8 cellular contexts compared by ENCODE assay signal in the genomic region with DNA sequence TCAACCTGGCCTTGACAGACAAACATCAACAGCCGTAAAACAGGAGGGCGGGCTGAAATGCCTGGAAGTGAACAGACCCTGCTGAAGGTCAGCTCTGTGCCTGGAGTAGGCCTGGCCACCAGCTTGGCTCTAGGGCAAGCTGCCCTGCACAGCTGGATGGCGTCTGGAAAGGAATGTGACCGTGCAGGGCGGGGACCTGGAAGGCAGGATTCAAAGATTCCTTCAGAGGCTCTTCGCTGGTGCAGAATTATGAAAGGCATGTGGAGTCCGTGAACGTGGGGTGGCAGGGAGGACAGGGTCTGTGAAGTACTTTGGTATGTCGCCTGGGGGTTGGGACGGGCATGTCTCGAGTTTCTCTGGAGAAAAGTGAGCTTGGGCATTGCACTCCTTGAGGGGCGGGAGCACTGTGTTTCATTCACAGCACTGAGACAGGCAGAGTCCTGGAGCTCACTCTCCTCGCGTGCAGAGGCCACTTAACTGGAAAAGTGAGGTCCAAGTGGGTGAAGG. TPM values are rescaled to one million over a fixed set of nuclear protein-coding genes. Genes with fewer than 3 reads are reported as not detected.
A peak's percentile ranks its signal among the peaks of the same experiment; 100 is the strongest.
DNase-seq lines count a peak whose midpoint lies in the region; TF ChIP-seq lines count a peak whose summit lies in the region.

No MANE protein-coding gene starts in this region.

- no peaks in the 10 kb centered on the region for H3K27me3 ChIP-seq in BJ (ENCODE audit: control insufficient read depth, insufficient read depth, low read length)
- H3K27me3 ChIP-seq in uterus, result no peaks in the 10 kb centered on the region

- H3K9me3 ChIP-seq in mesodermal cell (ENCODE audit: control insufficient read depth, low read length), result no peaks in the 10 kb centered on the region
- H3K9me3 ChIP-seq in uterus, result no peaks in the 10 kb centered on the region

- TF ChIP-seq CTCF in BJ (IDR thresholded peaks at IDR 0.05; ENCODE audit: insufficient read depth, low read depth, low read length) (no peak), cardiac fibroblast (IDR thresholded peaks at IDR 0.05; ENCODE audit: low read depth, low read length) (no peak), uterus (IDR thresholded peaks at IDR 0.05) (no peak)

- POLR2A ChIA-PET in BJ (lab: Charles Lee), result interaction anchor here (0.6 kb wide), 2 partner anchors 28 to 460 kb away, joined by 4 read pairs; no protein-coding TSS in a partner anchor

- H3K4me1 ChIP-seq in mesodermal cell (ENCODE audit: control insufficient read depth, insufficient read depth, low read length, poor library complexity, severe bottlenecking), result peaks cover 41% of the 10 kb centered on the region
- no peaks in the 10 kb centered on the region for H3K4me1 ChIP-seq in uterus

- TF ChIP-seq RAD21 in Ishikawa (IDR thresholded peaks at IDR 0.05; ENCODE audit: low read depth), result peak; percentile 0; the same call in 1 of the 2 replicates

- intact Hi-C loops in uterus (cut with DNase I; ENCODE audit: low total_unique reads), result no loop called here

- peak; percentile 67 for DNase-seq in BJ (ENCODE audit: low read depth)
- DNase-seq in cardiac fibroblast (ENCODE audit: low read depth in 2 of 2), result peak; percentile 40 to 51
- DNase-seq in uterus, result no peak
- no peak for DNase-seq in mesenteric fat pad (ENCODE audit: low spot score)
- DNase-seq in NK-92 treated with Interleukin-12 subunit alpha and Interleukin-12 subunit beta, amount 100 ng/mL, for 24 hours (lab: John Stamatoyannopoulos, UW), result no peak
- no peak for DNase-seq in activated gamma-delta T cell (lab: John Stamatoyannopoulos, UW)

- peak overlapping the region; percentile 75 for H3K27ac ChIP-seq in mesodermal cell (ENCODE audit: low read depth, low read length, severe bottlenecking)
- peak overlapping the region; percentile 76 to 80 for H3K27ac ChIP-seq in uterus

- TF ChIP-seq POLR2A in uterus (IDR thresholded peaks at IDR 0.05), result no peak

- 55 to 59% methylated on average over 11 to 14 of the region's 14 CpGs for WGBS in mesodermal cell (ENCODE audit: insufficient coverage in 2 of 2), 2 experiments

- H3K4me3 ChIP-seq in BJ (ENCODE audit: low read depth, low read length), result peak overlapping the region; percentile 77
- peak overlapping the region; percentile 98 to 99 for H3K4me3 ChIP-seq in cardiac fibroblast (replicated peaks in 1 of 2; ENCODE audit: low read depth in 2 of 2, low read length in 2 of 2)
- H3K4me3 ChIP-seq in mesodermal cell (ENCODE audit: extremely low read depth, insufficient read depth, low read length, poor library complexity, severe bottlenecking), result peak overlapping the region; percentile 95
- H3K4me3 ChIP-seq in uterus, result peak overlapping the region; percentile 68 to 95

- CTCF ChIA-PET in BJ (lab: Yijun Ruan, JAX), result interaction anchor here (1.1 to 29.7 kb wide), 6 partner anchors 12 to 136 kb away, joined by 3 to 797 read pairs (median 9); a partner anchor contains a TSS

- peaks cover 20% of the 10 kb centered on the region for H3K36me3 ChIP-seq in BJ (ENCODE audit: control insufficient read depth, insufficient read depth, low read length)
- peaks cover 36% of the 10 kb centered on the region for H3K36me3 ChIP-seq in mesodermal cell (ENCODE audit: control insufficient read depth, insufficient read depth, low read length)
- H3K36me3 ChIP-seq in uterus, result no peaks in the 10 kb centered on the region

- TF ChIP-seq EP300 in Ishikawa (IDR thresholded peaks at IDR 0.05; ENCODE audit: borderline replicate concordance), result peak; percentile 52; the same call in 1 of the 2 replicates

TF ChIP-seq in Ishikawa, 13 proteins besides CTCF, POLR2A, EP300 and RAD21:
- TF ChIP-seq, protein P1, sequence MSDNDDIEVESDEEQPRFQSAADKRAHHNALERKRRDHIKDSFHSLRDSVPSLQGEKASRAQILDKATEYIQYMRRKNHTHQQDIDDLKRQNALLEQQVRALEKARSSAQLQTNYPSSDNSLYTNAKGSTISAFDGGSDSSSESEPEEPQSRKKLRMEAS (IDR thresholded peaks at IDR 0.05), result peak; percentile 62
- TF ChIP-seq CEBPB (IDR thresholded peaks at IDR 0.05) (no peak), NFIC (IDR thresholded peaks at IDR 0.05) (no peak; the same call in 1 of the 2 replicates), EGR1 (IDR thresholded peaks at IDR 0.05) (no peak), TAF1 (IDR thresholded peaks at IDR 0.05; ENCODE audit: low read depth) (no peak; the same call in 1 of the 2 replicates), TEAD4 (IDR thresholded peaks at IDR 0.05) (peak; percentile 88), ZBTB7A (IDR thresholded peaks at IDR 0.05; ENCODE audit: low read depth) (no peak), CREB1 (IDR thresholded peaks at IDR 0.05; ENCODE audit: low read depth) (no peak), YY1 (IDR thresholded peaks at IDR 0.05; ENCODE audit: low read depth) (0 out of 2 replicates have a peak, but pooled peaks have one; percentile 1), TCF12 (IDR thresholded peaks at IDR 0.05; ENCODE audit: low read depth) (peak; percentile 62), FOXM1 (IDR thresholded peaks at IDR 0.05; ENCODE audit: borderline replicate concordance, low read depth) (no peak)
- TF ChIP-seq, protein P2, sequence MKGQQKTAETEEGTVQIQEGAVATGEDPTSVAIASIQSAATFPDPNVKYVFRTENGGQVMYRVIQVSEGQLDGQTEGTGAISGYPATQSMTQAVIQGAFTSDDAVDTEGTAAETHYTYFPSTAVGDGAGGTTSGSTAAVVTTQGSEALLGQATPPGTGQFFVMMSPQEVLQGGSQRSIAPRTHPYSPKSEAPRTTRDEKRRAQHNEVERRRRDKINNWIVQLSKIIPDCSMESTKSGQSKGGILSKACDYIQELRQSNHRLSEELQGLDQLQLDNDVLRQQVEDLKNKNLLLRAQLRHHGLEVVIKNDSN (IDR thresholded peaks at IDR 0.05), result no peak
- TF ChIP-seq, protein P3, sequence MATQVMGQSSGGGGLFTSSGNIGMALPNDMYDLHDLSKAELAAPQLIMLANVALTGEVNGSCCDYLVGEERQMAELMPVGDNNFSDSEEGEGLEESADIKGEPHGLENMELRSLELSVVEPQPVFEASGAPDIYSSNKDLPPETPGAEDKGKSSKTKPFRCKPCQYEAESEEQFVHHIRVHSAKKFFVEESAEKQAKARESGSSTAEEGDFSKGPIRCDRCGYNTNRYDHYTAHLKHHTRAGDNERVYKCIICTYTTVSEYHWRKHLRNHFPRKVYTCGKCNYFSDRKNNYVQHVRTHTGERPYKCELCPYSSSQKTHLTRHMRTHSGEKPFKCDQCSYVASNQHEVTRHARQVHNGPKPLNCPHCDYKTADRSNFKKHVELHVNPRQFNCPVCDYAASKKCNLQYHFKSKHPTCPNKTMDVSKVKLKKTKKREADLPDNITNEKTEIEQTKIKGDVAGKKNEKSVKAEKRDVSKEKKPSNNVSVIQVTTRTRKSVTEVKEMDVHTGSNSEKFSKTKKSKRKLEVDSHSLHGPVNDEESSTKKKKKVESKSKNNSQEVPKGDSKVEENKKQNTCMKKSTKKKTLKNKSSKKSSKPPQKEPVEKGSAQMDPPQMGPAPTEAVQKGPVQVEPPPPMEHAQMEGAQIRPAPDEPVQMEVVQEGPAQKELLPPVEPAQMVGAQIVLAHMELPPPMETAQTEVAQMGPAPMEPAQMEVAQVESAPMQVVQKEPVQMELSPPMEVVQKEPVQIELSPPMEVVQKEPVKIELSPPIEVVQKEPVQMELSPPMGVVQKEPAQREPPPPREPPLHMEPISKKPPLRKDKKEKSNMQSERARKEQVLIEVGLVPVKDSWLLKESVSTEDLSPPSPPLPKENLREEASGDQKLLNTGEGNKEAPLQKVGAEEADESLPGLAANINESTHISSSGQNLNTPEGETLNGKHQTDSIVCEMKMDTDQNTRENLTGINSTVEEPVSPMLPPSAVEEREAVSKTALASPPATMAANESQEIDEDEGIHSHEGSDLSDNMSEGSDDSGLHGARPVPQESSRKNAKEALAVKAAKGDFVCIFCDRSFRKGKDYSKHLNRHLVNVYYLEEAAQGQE (IDR thresholded peaks at IDR 0.05; ENCODE audit: low read depth), result no peak

RNA-seq across cellular contexts. Expression of a gene that starts 1.5 kb away (rescaled TPM):
- 95.3 and 191 TPM in 2 replicates for polyA plus RNA-seq in BJ (2011; rRNA removed)
- polyA minus RNA-seq in BJ (2011; rRNA and poly(A)+ RNA removed), result 145 and 165 TPM in 2 replicates
- 41.5 TPM for polyA plus RNA-seq in mesodermal cell (2013, experiment 1 of 2)
- 36.3 TPM for polyA plus RNA-seq in mesodermal cell (2013, experiment 2 of 2)
- total RNA-seq in uterus (10 to 100 TPM in 3 of 4 donors, 1 to 10 TPM in 1; 3.5 to 78.7 (median 36.9) TPM), mesenteric fat pad (95.0 TPM)

RNA-seq across cellular contexts. Expression of a gene that starts 32.4 kb away (rescaled TPM):
- 0.01 and 0.02 TPM in 2 replicates for polyA plus RNA-seq in BJ (2011; rRNA removed)
- polyA minus RNA-seq in BJ (2011; rRNA and poly(A)+ RNA removed), result not detected in 2 replicates
- 4.0 TPM for polyA plus RNA-seq in mesodermal cell (2013, experiment 1 of 2)
- polyA plus RNA-seq in mesodermal cell (2013, experiment 2 of 2), result 3.1 TPM
- total RNA-seq in uterus (1 to 10 TPM in 1 of 4 donors, under 1 TPM in 3; under 0.01 to 2.7 (median 0.30) TPM), mesenteric fat pad (0.55 TPM)

RNA-seq across cellular contexts. Expression of a gene that starts 40.1 kb away (rescaled TPM):
- 3.7 and 7.0 TPM in 2 replicates for polyA plus RNA-seq in BJ (2011; rRNA removed)
- polyA minus RNA-seq in BJ (2011; rRNA and poly(A)+ RNA removed), result 7.3 and 9.2 TPM in 2 replicates
- polyA plus RNA-seq in mesodermal cell (2013, experiment 1 of 2), result 13.8 TPM
- 11.5 TPM for polyA plus RNA-seq in mesodermal cell (2013, experiment 2 of 2)
- 10 to 100 TPM in 3 of 4 donors, 1 to 10 TPM in 1; 6.8 to 39.6 (median 18.4) TPM for total RNA-seq in uterus
- total RNA-seq in mesenteric fat pad, result 22.2 TPM

RNA-seq across cellular contexts. Expression of a gene that starts 47.6 kb away (rescaled TPM):
- polyA plus RNA-seq in BJ (2011; rRNA removed), result 16.0 and 18.5 TPM in 2 replicates
- polyA minus RNA-seq in BJ (2011; rRNA and poly(A)+ RNA removed), result 6.9 and 13.9 TPM in 2 replicates
- polyA plus RNA-seq in mesodermal cell (2013, experiment 1 of 2), result 17.9 TPM
- polyA plus RNA-seq in mesodermal cell (2013, experiment 2 of 2), result 15.3 TPM
- 10 to 100 TPM in 2 of 4 donors, 1 to 10 TPM in 2; 6.7 to 23.4 (median 13.0) TPM for total RNA-seq in uterus
- 28.3 TPM for total RNA-seq in mesenteric fat pad

RNA-seq across cellular contexts. Expression of a gene that starts 58.8 kb away (rescaled TPM):
- polyA plus RNA-seq in BJ (2011; rRNA removed), result not detected in 2 replicates
- polyA minus RNA-seq in BJ (2011; rRNA and poly(A)+ RNA removed), result not detected in 2 replicates
- polyA plus RNA-seq in mesodermal cell (2013, experiment 1 of 2), result not detected
- polyA plus RNA-seq in mesodermal cell (2013, experiment 2 of 2), result not detected
- total RNA-seq in uterus (not detected), mesenteric fat pad (not detected)

Comparison
In these comparisons a context has a peak if more than half of its experiments do, and no peak if none do; other contexts are left out.
1. DNase-seq: peak in BJ (single experiment) and cardiac fibroblast (2 of 2); none in uterus (0 of 2), mesenteric fat pad (single experiment), NK-92 treated with Interleukin-12 subunit alpha and Interleukin-12 subunit beta, amount 100 ng/mL, for 24 hours (single experiment) and activated gamma-delta T cell (single experiment).
2. Peak in every context shown above with its lines, with median percentiles within 50 percentile points of each other: H3K4me3 ChIP-seq.